19 cellular contexts compared by ENCODE assay signal in the genomic region with DNA sequence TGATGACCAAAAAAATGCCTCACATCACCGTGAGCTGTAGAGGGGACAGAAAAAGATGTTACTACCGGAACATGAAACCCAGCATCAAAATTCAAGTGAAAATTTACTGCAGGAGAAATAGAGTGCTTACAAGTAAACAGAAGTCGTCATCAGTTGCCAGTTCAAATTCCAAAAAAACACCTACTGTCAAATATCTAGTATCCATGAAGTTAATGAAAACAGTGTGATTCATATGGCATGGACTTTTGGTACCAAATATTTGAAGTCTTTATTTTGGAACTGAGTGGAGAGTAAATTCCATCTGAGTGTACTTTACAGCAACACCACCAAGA.
DNase-seq lines count a peak whose midpoint lies in the region; ATAC-seq, FAIRE-seq and TF ChIP-seq lines count a peak whose summit lies in the region.
"Had no signal": no experiment of that assay in that cellular context is flagged by ENCODE, and none has a peak within 500 bp of the region (broad histone marks: within the 10 kb centered on the region; RNA-seq: fewer than 3 reads in every experiment).

No MANE protein-coding gene starts in this region.

- intact Hi-C loops in HepG2 (cut with micrococcal nuclease; ENCODE audit: unreplicated experiment) (no loop called here), right lobe of liver (cut with DNase I) (no loop called here), kidney (cut with DNase I) (no loop called here)

- no peak for DNase-seq in GM23338 (ENCODE audit: low spot score)
- peak; percentile 43 for DNase-seq in fibroblast of the aortic adventitia (ENCODE audit: low read depth)
- DNase-seq in HepG2 (ENCODE audit: low spot score): peak; percentile 22
- no peak for DNase-seq in right lobe of liver
- DNase-seq in SKM-1 (lab: John Stamatoyannopoulos, UW; ENCODE audit: unreplicated experiment): no peak
- DNase-seq in kidney: no peak
- DNase-seq: CD4-positive, alpha-beta T cell; DMS79 treated with DMSO at 0.1 percent for 48 hours; GF-D8 had no signal

- H3K9ac ChIP-seq in HepG2 (ENCODE audit: insufficient read depth, low read depth, low read length) (no peak overlapping the region), kidney (ENCODE audit: low read length in 2 of 2) (no peak overlapping the region)
- H3K9ac ChIP-seq: BLaER1 treated with 17β-estradiol and CSF1 and Interleukin-3, amounts not matched to agents 10 nM and 100 nM had no signal

- H3K4me3 Mint-ChIP-seq in GM23338: no peak overlapping the region
- H3K4me3 Mint-ChIP-seq: B cell; CD4-positive, alpha-beta T cell; CD8-positive, alpha-beta T cell had no signal

- peaks cover 18% of the 10 kb centered on the region for H3K9me3 ChIP-seq in HepG2 (ENCODE audit: low read length)
- no peaks in the 10 kb centered on the region for H3K9me3 ChIP-seq in right lobe of liver
- no peaks in the 10 kb centered on the region for H3K9me3 ChIP-seq in kidney (ENCODE audit: control insufficient read depth in 1 of 2, low read length in 2 of 2)
- H3K9me3 ChIP-seq: A549; BLaER1 treated with 17β-estradiol and CSF1 and Interleukin-3, amounts not matched to agents 10 nM and 100 nM; Caco-2 had no signal

- no peak for FAIRE-seq in HepG2 (lab: Jason Lieb, UNC)
- FAIRE-seq in kidney (lab: Jason Lieb, UNC): no peak
- FAIRE-seq: A549, D721Med, G401.6 had no signal

- peaks cover 3% of the 10 kb centered on the region for H3K27me3 Mint-ChIP-seq in GM23338 (ENCODE audit: insufficient read depth, low read depth, poor library complexity)
- H3K27me3 Mint-ChIP-seq: B cell; CD4-positive, alpha-beta T cell had no signal

- in situ Hi-C loops in HepG2 (cut with HindIII; ENCODE audit: extremely low pct_ligation_motif_present, low pct_unique_long_range_greater_than_20kb): no loop called here

- no peak overlapping the region for H3K4me2 ChIP-seq in GM23338
- 0 out of 2 replicates have a peak overlapping the region, but pooled peaks have one; percentile 30 for H3K4me2 ChIP-seq in HepG2 (ENCODE audit: low read depth, low read length)
- H3K4me2 ChIP-seq: A549; BLaER1 treated with 17β-estradiol and CSF1 and Interleukin-3, amounts not matched to agents 10 nM and 100 nM had no signal

- CTCF ChIA-PET in HepG2 (lab: Yijun Ruan, JAX; ENCODE audit: low intra/inter-chr PET ratio, low total read pairs): interaction anchor here (1.3 kb wide), 1 partner anchor 1457 kb away, joined by 3 read pairs; no protein-coding TSS in a partner anchor

- no peak for TF ChIP-seq EP300 in HepG2 (IDR thresholded peaks at IDR 0.05; ENCODE audit: low read depth in 2 of 2, low read length in 2 of 2)
- no peak for TF ChIP-seq EP300 in HepG2 (CRISPR knock-in tag; IDR thresholded peaks at IDR 0.05; ENCODE audit: borderline replicate concordance)

- POLR2A ChIA-PET in HepG2 (lab: Yijun Ruan, JAX): no interaction called here

- no peak overlapping the region for H3K27ac Mint-ChIP-seq in GM23338
- H3K27ac Mint-ChIP-seq: B cell; CD4-positive, alpha-beta T cell; CD8-positive, alpha-beta T cell had no signal

- no peaks in the 10 kb centered on the region for H3K79me2 ChIP-seq in GM23338 (replicated peaks; ENCODE audit: insufficient read depth)
- no peaks in the 10 kb centered on the region for H3K79me2 ChIP-seq in HepG2 (ENCODE audit: insufficient read depth, low read length)

- no peaks in the 10 kb centered on the region for H4K20me1 ChIP-seq in GM23338 (replicated peaks; ENCODE audit: insufficient read depth)
- no peaks in the 10 kb centered on the region for H4K20me1 ChIP-seq in HepG2 (ENCODE audit: insufficient read depth, low read length)
- H4K20me1 ChIP-seq: BLaER1 treated with 17β-estradiol and CSF1 and Interleukin-3, amounts not matched to agents 10 nM and 100 nM had no signal

- no peak overlapping the region for H3K4me3 ChIP-seq in GM23338
- H3K4me3 ChIP-seq in fibroblast of the aortic adventitia (ENCODE audit: low read depth, low read length): no peak overlapping the region
- no peak overlapping the region for H3K4me3 ChIP-seq in HepG2 (replicated peaks in 1 of 3; ENCODE audit: insufficient read depth in 1 of 3, low read depth in 2 of 3, low read length in 3 of 3)
- no peak overlapping the region for H3K4me3 ChIP-seq in right lobe of liver
- no peak overlapping the region for H3K4me3 ChIP-seq in kidney (ENCODE audit: low read length in 2 of 2)
- H3K4me3 ChIP-seq: A549; BLaER1 treated with 17β-estradiol and CSF1 and Interleukin-3, amounts not matched to agents 10 nM and 100 nM had no signal

- no peaks in the 10 kb centered on the region for H3K27me3 ChIP-seq in GM23338 (ENCODE audit: insufficient read depth)
- H3K27me3 ChIP-seq in HepG2 (ENCODE audit: control insufficient read depth in 1 of 2, insufficient read depth in 2 of 2, low read length in 2 of 2): no peaks in the 10 kb centered on the region
- H3K27me3 ChIP-seq in right lobe of liver: no peaks in the 10 kb centered on the region
- H3K27me3 ChIP-seq: BLaER1 treated with 17β-estradiol and CSF1 and Interleukin-3, amounts not matched to agents 10 nM and 100 nM had no signal

- H2AFZ ChIP-seq in GM23338 (peak overlapping the region; percentile 34; the same call in 1 of the 2 replicates), HepG2 (ENCODE audit: low read length) (no peak overlapping the region)

- no peaks in the 10 kb centered on the region for H3K36me3 ChIP-seq in GM23338 (ENCODE audit: insufficient read depth)
- no peaks in the 10 kb centered on the region for H3K36me3 ChIP-seq in HepG2 (replicated peaks in 1 of 2; ENCODE audit: control insufficient read depth in 1 of 2, insufficient read depth in 2 of 2, low read length in 2 of 2)
- no peaks in the 10 kb centered on the region for H3K36me3 ChIP-seq in right lobe of liver
- H3K36me3 ChIP-seq in kidney (ENCODE audit: control insufficient read depth in 1 of 2, insufficient read depth in 2 of 2, low read length in 2 of 2): no peaks in the 10 kb centered on the region
- H3K36me3 ChIP-seq: BLaER1 treated with 17β-estradiol and CSF1 and Interleukin-3, amounts not matched to agents 10 nM and 100 nM had no signal

- TF ChIP-seq POLR2A in HepG2 (IDR thresholded peaks at IDR 0.05; ENCODE audit: insufficient read depth in 1 of 2, low read depth in 2 of 2, low read length in 2 of 2) (no peak), right lobe of liver (IDR thresholded peaks at IDR 0.05) (no peak)

- no peaks in the 10 kb centered on the region for H3K4me1 Mint-ChIP-seq in GM23338
- H3K4me1 Mint-ChIP-seq: B cell had no signal

- ATAC-seq in GM23338: no peak
- ATAC-seq in HepG2: peak; percentile 64
- peak in 3 of 4 donors; percentile 23 to 90 (median 56) for ATAC-seq in right lobe of liver
- no peak for ATAC-seq in HG02884 (IDR thresholded peaks at IDR 0.05; ENCODE audit: unreplicated experiment)
- ATAC-seq: CD8-positive, alpha-beta T cell had no signal

- no peaks in the 10 kb centered on the region; the same call in 1 of the 2 replicates for H3K9me2 ChIP-seq in GM23338 (ENCODE audit: insufficient read depth)

- no peak for TF ChIP-seq RAD21 in HepG2 (CRISPR knock-in tag; IDR thresholded peaks at IDR 0.05)

- H3K36me3 Mint-ChIP-seq in GM23338 (ENCODE audit: low read depth): 0 out of 3 replicates have a peak, but pooled peaks cover 3% of the 10 kb centered on the region
- H3K36me3 Mint-ChIP-seq: CD8-positive, alpha-beta T cell had no signal

- H3F3A ChIP-seq in GM23338 (replicated peaks; ENCODE audit: low read depth): no peaks in the 10 kb centered on the region

- TF ChIP-seq CTCF in GM23338 (conservative IDR thresholded peaks at IDR 0.05; ENCODE audit: low read depth in 2 of 2) (no peak), fibroblast of the aortic adventitia (IDR thresholded peaks at IDR 0.05; ENCODE audit: insufficient read depth, low read length) (no peak), HepG2 (CRISPR knock-in tag; IDR thresholded peaks at IDR 0.05) (no peak), right lobe of liver (IDR thresholded peaks at IDR 0.05) (no peak), kidney (IDR thresholded peaks at IDR 0.05; ENCODE audit: borderline replicate concordance, extremely low read depth, insufficient read depth) (no peak)

- H3K27ac ChIP-seq in GM23338 (ENCODE audit: low read depth): no peak overlapping the region
- H3K27ac ChIP-seq in HepG2 (ENCODE audit: extremely low read length, insufficient read depth, low read length): no peak overlapping the region
- no peak overlapping the region for H3K27ac ChIP-seq in right lobe of liver
- H3K27ac ChIP-seq in kidney (ENCODE audit: low read depth in 2 of 2, low read length in 2 of 2): no peak overlapping the region
- H3K27ac ChIP-seq: 22Rv1; A549; BLaER1 treated with 17β-estradiol and CSF1 and Interleukin-3, amounts not matched to agents 10 nM and 100 nM; C4-2B had no signal

- H3K4me1 ChIP-seq in GM23338 (ENCODE audit: insufficient read depth) (no peaks in the 10 kb centered on the region), HepG2 (ENCODE audit: insufficient read depth, low read length) (peaks cover 6% of the 10 kb centered on the region; the same call in 1 of the 2 replicates), right lobe of liver (no peaks in the 10 kb centered on the region), kidney (ENCODE audit: control insufficient read depth in 1 of 2, insufficient read depth in 1 of 2, low read depth in 1 of 2, low read length in 2 of 2) (no peaks in the 10 kb centered on the region)
- H3K4me1 ChIP-seq: A549; BLaER1 treated with 17β-estradiol and CSF1 and Interleukin-3, amounts not matched to agents 10 nM and 100 nM; Caco-2 had no signal

- BruUV-seq in HepG2 (replicated peaks; lab: Mats Ljungman, UMichigan): no TSS peak

- WGBS in HepG2 (ENCODE audit: low lambda C conversion rate): 3% methylated on average over 3 of the region's 3 CpGs
- WGBS in right lobe of liver (ENCODE audit: insufficient coverage, low coverage, low lambda C conversion rate, missing lambda C conversion rate): 42% methylated on average over 3 of the region's 3 CpGs

- H3K9me3 Mint-ChIP-seq in GM23338: peaks cover 4% of the 10 kb centered on the region; the same call in 2 of the 3 replicates
- H3K9me3 Mint-ChIP-seq: CD4-positive, alpha-beta T cell; CD8-positive, alpha-beta T cell had no signal

TF ChIP-seq in GM23338, 12 proteins besides CTCF, POLR2A, EP300 and RAD21 (continues in another document):
- TF ChIP-seq EZH2phosphoT487 (IDR thresholded peaks at IDR 0.05; ENCODE audit: unreplicated experiment): no peak

TF ChIP-seq in HepG2, 621 proteins besides CTCF, POLR2A, EP300 and RAD21 (continues in another document):
- TF ChIP-seq GABPA (IDR thresholded peaks at IDR 0.05; ENCODE audit: low read depth, low read length): no peak
- TF ChIP-seq GABPA (CRISPR knock-in tag; IDR thresholded peaks at IDR 0.05; ENCODE audit: low read depth): peak; percentile 30; the same call in 1 of the 2 replicates
- peak; percentile 92 for TF ChIP-seq RFX5 (IDR thresholded peaks at IDR 0.05; ENCODE audit: low read depth, low read length)
- TF ChIP-seq CREB1 (IDR thresholded peaks at IDR 0.05): peak; percentile 49
- TF ChIP-seq CREB1 (CRISPR knock-in tag; IDR thresholded peaks at IDR 0.05): no peak
- no peak for TF ChIP-seq MYC (CRISPR knock-in tag; IDR thresholded peaks at IDR 0.05; ENCODE audit: borderline replicate concordance)

Comparison
In these comparisons a context has a peak if more than half of its experiments do, and no peak if none do; other contexts are left out.
1. DNase-seq: peak in fibroblast of the aortic adventitia (single experiment) and HepG2 (single experiment); none in GM23338 (single experiment), right lobe of liver (0 of 3), SKM-1 (single experiment) and kidney (single experiment).
2. ATAC-seq: peak in HepG2 (single experiment) and right lobe of liver (3 of 4); none in GM23338 (single experiment) and HG02884 (single experiment).